14 cellular contexts compared by ENCODE assay signal in the genomic region with DNA sequence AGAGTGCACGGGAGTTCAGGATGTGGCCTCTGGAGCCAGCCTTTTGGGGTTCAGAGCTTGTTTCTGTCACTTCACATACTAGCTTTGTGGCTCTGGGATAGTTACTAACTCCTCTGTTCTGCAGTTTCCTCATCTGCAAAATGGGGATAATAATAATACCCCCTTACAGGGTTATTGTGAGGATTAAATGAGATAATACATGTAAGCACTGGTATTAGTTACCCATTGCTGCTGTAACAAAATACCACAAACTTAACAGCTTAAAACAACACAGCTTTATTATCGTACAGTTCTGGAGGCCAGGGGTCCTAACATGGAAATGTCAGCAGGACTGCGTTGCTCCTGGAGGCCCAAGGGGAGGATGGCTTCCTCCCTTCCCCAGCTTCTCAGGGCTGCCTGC. TPM values are rescaled to one million over a fixed set of nuclear protein-coding genes. Genes with fewer than 3 reads are reported as not detected.
DNase-seq lines count a peak whose midpoint lies in the region; ATAC-seq and TF ChIP-seq lines count a peak whose summit lies in the region.
"Had no signal": no experiment of that assay in that cellular context is flagged by ENCODE, and none has a peak within 500 bp of the region (broad histone marks: within the 10 kb centered on the region; RNA-seq: fewer than 3 reads in every experiment).

No MANE protein-coding gene starts in this region.

- H3K36me3 ChIP-seq in HEK293 (ENCODE audit: control insufficient read depth in 2 of 2, insufficient read depth in 1 of 2, low read length in 2 of 2), result no peaks in the 10 kb centered on the region
- H3K36me3 ChIP-seq in breast epithelium, result no peaks in the 10 kb centered on the region
- H3K36me3 ChIP-seq in thyroid gland, result no peaks in the 10 kb centered on the region
- H3K36me3 ChIP-seq: colonic mucosa, pancreas had no signal

- no peak for ATAC-seq in GM19463 (IDR thresholded peaks at IDR 0.05; ENCODE audit: unreplicated experiment)

- H3K4me1 ChIP-seq in HEK293 (ENCODE audit: control insufficient read depth, insufficient read depth, low read length), result no peaks in the 10 kb centered on the region
- peaks cover 0 to 3% of the 10 kb centered on the region in 2 donors for H3K4me1 ChIP-seq in breast epithelium
- peaks cover 0 to 18% of the 10 kb centered on the region in 2 donors for H3K4me1 ChIP-seq in thyroid gland
- H3K4me1 ChIP-seq: colonic mucosa, pancreas had no signal

- H3K9me3 Mint-ChIP-seq in osteocyte (ENCODE audit: unreplicated experiment) (peaks cover 4% of the 10 kb centered on the region), progenitor cell of endocrine pancreas (ENCODE audit: low read depth) (no peaks in the 10 kb centered on the region)

- H3K27me3 ChIP-seq in breast epithelium, result no peaks in the 10 kb centered on the region
- H3K27me3 ChIP-seq in thyroid gland, result no peaks in the 10 kb centered on the region
- H3K27me3 ChIP-seq: BLaER1 treated with 17β-estradiol and CSF1 and Interleukin-3, amounts not matched to agents 10 nM and 100 nM; colonic mucosa; pancreas had no signal

- H3K27me3 Mint-ChIP-seq in osteocyte (ENCODE audit: unreplicated experiment), result no peaks in the 10 kb centered on the region
- H3K27me3 Mint-ChIP-seq in progenitor cell of endocrine pancreas, result no peaks in the 10 kb centered on the region

- H3K4me1 Mint-ChIP-seq in osteocyte (ENCODE audit: unreplicated experiment) (peaks cover 78% of the 10 kb centered on the region), progenitor cell of endocrine pancreas (ENCODE audit: low read depth) (peaks cover 9% of the 10 kb centered on the region)

- intact Hi-C loops in breast epithelium (cut with DNase I; ENCODE audit: low total_unique reads) (no loop called here), thyroid gland (cut with DNase I) (no loop called here)

- peaks cover 10% of the 10 kb centered on the region for H3K36me3 Mint-ChIP-seq in osteocyte (ENCODE audit: unreplicated experiment)
- H3K36me3 Mint-ChIP-seq in progenitor cell of endocrine pancreas (ENCODE audit: insufficient read depth), result peaks cover 5% of the 10 kb centered on the region

- no peak for DNase-seq in breast epithelium (ENCODE audit: low spot score in 2 of 2)
- DNase-seq in osteocyte (ENCODE audit: extremely low spot score, unreplicated experiment), result no peak
- DNase-seq in progenitor cell of endocrine pancreas (ENCODE audit: low spot score, unreplicated experiment), result no peak
- no peak for DNase-seq in DMS114 treated with DMSO at 0.1 percent for 48 hours (lab: John Stamatoyannopoulos, UW; ENCODE audit: unreplicated experiment)
- no peak for DNase-seq in thyroid gland
- DNase-seq: activated gamma-delta T cell, colonic mucosa, pancreas had no signal

- no peak for TF ChIP-seq POLR2A in breast epithelium (IDR thresholded peaks at IDR 0.05)
- TF ChIP-seq POLR2A in thyroid gland (IDR thresholded peaks at IDR 0.05), result no peak

- H3K4me3 ChIP-seq in HEK293 (ENCODE audit: low read depth, low read length) (no peak overlapping the region), breast epithelium (no peak overlapping the region), thyroid gland (replicated peaks in 1 of 3) (no peak overlapping the region)
- H3K4me3 ChIP-seq: BLaER1 treated with 17β-estradiol and CSF1 and Interleukin-3, amounts not matched to agents 10 nM and 100 nM; colonic mucosa; pancreas; SK-N-MC had no signal

- TF ChIP-seq CTCF in 22Rv1 (IDR thresholded peaks at IDR 0.05) (no peak), HEK293 (tag by site-specific recombination; IDR thresholded peaks at IDR 0.05) (no peak), breast epithelium (IDR thresholded peaks at IDR 0.05) (no peak), osteocyte (IDR thresholded peaks at IDR 0.05) (no peak), progenitor cell of endocrine pancreas (IDR thresholded peaks at IDR 0.05; ENCODE audit: unreplicated experiment) (no peak), thyroid gland (IDR thresholded peaks at IDR 0.05) (no peak)

- H3K27ac ChIP-seq in 22Rv1 (peak overlapping the region; percentile 78), HEK293 (ENCODE audit: extremely low read depth, low read depth, low read length) (no peak overlapping the region), breast epithelium (peak overlapping the region; percentile 75 to 82), thyroid gland (peak overlapping the region in 1 of 3 donors; percentile 20)
- H3K27ac ChIP-seq: BLaER1 treated with 17β-estradiol and CSF1 and Interleukin-3, amounts not matched to agents 10 nM and 100 nM; colonic mucosa; pancreas; SK-N-MC had no signal

- WGBS in thyroid gland, 2 donors, result 88 to 93% methylated on average over 3 of the region's 3 CpGs

- POLR2A ChIA-PET in HEK293 (lab: Yijun Ruan, JAX), result no interaction called here

- H3K27ac Mint-ChIP-seq in osteocyte (ENCODE audit: unreplicated experiment), result peak overlapping the region; percentile 100
- H3K27ac Mint-ChIP-seq in progenitor cell of endocrine pancreas, result no peak overlapping the region
- H3K27ac Mint-ChIP-seq: WTC11 had no signal

- CTCF ChIA-PET in HEK293 (lab: Yijun Ruan, JAX), result interaction anchor here (0.8 to 2.1 kb wide), 4 partner anchors 13 to 161 kb away, joined by 3 to 8 read pairs (median 4); no protein-coding TSS in a partner anchor

- no peak overlapping the region for H3K4me3 Mint-ChIP-seq in osteocyte (ENCODE audit: unreplicated experiment)
- no peak overlapping the region for H3K4me3 Mint-ChIP-seq in progenitor cell of endocrine pancreas (ENCODE audit: low read depth)
- H3K4me3 Mint-ChIP-seq: WTC11 had no signal

- no peaks in the 10 kb centered on the region for H3K9me3 ChIP-seq in HEK293 (ENCODE audit: control insufficient read depth, insufficient read depth, low read depth, low read length)
- H3K9me3 ChIP-seq in breast epithelium, result no peaks in the 10 kb centered on the region
- no peaks in the 10 kb centered on the region for H3K9me3 ChIP-seq in thyroid gland
- H3K9me3 ChIP-seq: colonic mucosa, pancreas had no signal

TF ChIP-seq in HEK293, 187 proteins besides CTCF, POLR2A, EP300 and RAD21:
- TF ChIP-seq ZNF830 (tag by site-specific recombination; IDR thresholded peaks at IDR 0.05; ENCODE audit: low read depth) (no peak), ZNF664 (tag by site-specific recombination; IDR thresholded peaks at IDR 0.05) (peak; percentile 82)

RNA-seq across cellular contexts. Expression of a gene that starts 9.3 kb away (rescaled TPM):
- total RNA-seq in breast epithelium, result 1 to 10 TPM; 4.9 to 8.6 (median 7.3) TPM
- 7.1 and 7.8 TPM in 2 replicates for total RNA-seq in osteocyte
- 6.7 TPM in 2 replicates for total RNA-seq in progenitor cell of endocrine pancreas
- 1 to 10 TPM; 5.7 to 7.8 (median 6.6) TPM for total RNA-seq in thyroid gland

RNA-seq across cellular contexts. Expression of a gene that starts 40.3 kb away (rescaled TPM):
- total RNA-seq in breast epithelium, result 10 to 100 TPM; 16.5 to 33.1 (median 19.0) TPM
- 194 and 212 TPM in 2 replicates for total RNA-seq in osteocyte
- 27.2 and 28.4 TPM in 2 replicates for total RNA-seq in progenitor cell of endocrine pancreas
- total RNA-seq in thyroid gland, result 10 to 100 TPM; 10.8 to 24.1 (median 13.1) TPM
